1 cellular context compared by ENCODE assay signal in the genomic region with DNA sequence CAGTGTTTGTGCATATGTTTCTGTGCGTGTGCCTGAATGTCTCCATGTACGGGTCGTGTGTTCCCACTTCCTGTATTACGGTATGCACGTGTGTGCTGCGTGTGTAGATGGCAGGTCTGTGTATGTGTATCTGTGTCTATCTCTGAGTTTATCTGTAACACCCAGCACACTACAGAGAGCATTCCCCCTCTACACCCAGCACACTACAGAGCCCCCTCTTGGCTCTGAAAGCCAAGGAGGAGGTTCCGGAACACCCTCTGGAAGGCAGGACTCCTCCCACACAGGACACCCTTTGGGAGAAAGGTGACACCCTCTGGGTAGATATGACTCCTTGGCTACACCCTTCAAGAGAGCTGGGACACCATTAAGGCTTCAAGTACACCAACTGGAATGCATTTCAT.
TF ChIP-seq lines count a peak whose summit lies in the region.

No MANE protein-coding gene starts in this region.

TF ChIP-seq in K562, 482 proteins besides CTCF, POLR2A, EP300 and RAD21 (continued from another document and continues in another):
- no peak for TF ChIP-seq CC2D1A (IDR thresholded peaks at IDR 0.05)
- TF ChIP-seq CBFA2T3 (IDR thresholded peaks at IDR 0.05) = no peak; the same call in 1 of the 2 replicates
- TF ChIP-seq TAF7 (tag; IDR thresholded peaks at IDR 0.05) = no peak
- TF ChIP-seq SAP30 (IDR thresholded peaks at IDR 0.05; ENCODE audit: borderline replicate concordance, insufficient read depth, low read depth, low read length, poor library complexity, severe bottlenecking) = peak; percentile 14
- TF ChIP-seq THAP12 (CRISPR knock-in tag; IDR thresholded peaks at IDR 0.05) = no peak
- TF ChIP-seq ZNF41 (CRISPR knock-in tag; conservative IDR thresholded peaks at IDR 0.05) = no peak
- no peak for TF ChIP-seq ILK (tag; IDR thresholded peaks at IDR 0.05; ENCODE audit: borderline replicate concordance, low read depth)
- TF ChIP-seq NRF1 (conservative IDR thresholded peaks at IDR 0.05 in 1 of 2, IDR thresholded peaks at IDR 0.05 in 1 of 2) = 0 out of 4 replicates have a peak, but pooled peaks have one; percentile 13 to 26
- TF ChIP-seq GABPB1 (CRISPR knock-in tag; IDR thresholded peaks at IDR 0.05) = no peak
- no peak for TF ChIP-seq NR2F6 (CRISPR knock-in tag; IDR thresholded peaks at IDR 0.05)
- TF ChIP-seq, protein P1, sequence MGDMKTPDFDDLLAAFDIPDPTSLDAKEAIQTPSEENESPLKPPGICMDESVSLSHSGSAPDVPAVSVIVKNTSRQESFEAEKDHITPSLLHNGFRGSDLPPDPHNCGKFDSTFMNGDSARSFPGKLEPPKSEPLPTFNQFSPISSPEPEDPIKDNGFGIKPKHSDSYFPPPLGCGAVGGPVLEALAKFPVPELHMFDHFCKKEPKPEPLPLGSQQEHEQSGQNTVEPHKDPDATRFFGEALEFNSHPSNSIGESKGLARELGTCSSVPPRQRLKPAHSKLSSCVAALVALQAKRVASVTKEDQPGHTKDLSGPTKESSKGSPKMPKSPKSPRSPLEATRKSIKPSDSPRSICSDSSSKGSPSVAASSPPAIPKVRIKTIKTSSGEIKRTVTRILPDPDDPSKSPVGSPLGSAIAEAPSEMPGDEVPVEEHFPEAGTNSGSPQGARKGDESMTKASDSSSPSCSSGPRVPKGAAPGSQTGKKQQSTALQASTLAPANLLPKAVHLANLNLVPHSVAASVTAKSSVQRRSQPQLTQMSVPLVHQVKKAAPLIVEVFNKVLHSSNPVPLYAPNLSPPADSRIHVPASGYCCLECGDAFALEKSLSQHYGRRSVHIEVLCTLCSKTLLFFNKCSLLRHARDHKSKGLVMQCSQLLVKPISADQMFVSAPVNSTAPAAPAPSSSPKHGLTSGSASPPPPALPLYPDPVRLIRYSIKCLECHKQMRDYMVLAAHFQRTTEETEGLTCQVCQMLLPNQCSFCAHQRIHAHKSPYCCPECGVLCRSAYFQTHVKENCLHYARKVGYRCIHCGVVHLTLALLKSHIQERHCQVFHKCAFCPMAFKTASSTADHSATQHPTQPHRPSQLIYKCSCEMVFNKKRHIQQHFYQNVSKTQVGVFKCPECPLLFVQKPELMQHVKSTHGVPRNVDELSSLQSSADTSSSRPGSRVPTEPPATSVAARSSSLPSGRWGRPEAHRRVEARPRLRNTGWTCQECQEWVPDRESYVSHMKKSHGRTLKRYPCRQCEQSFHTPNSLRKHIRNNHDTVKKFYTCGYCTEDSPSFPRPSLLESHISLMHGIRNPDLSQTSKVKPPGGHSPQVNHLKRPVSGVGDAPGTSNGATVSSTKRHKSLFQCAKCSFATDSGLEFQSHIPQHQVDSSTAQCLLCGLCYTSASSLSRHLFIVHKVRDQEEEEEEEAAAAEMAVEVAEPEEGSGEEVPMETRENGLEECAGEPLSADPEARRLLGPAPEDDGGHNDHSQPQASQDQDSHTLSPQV (IDR thresholded peaks at IDR 0.05) = no peak
- TF ChIP-seq LARP7 (IDR thresholded peaks at IDR 0.05) = no peak
- no peak for TF ChIP-seq PRMT5 (CRISPR knock-in tag; IDR thresholded peaks at IDR 0.05)
- peak; percentile 50; the same call in 1 of the 2 replicates for TF ChIP-seq SMARCE1 (IDR thresholded peaks at IDR 0.05)
- no peak for TF ChIP-seq MXI1 (IDR thresholded peaks at IDR 0.05; ENCODE audit: low read depth, low read length)
- TF ChIP-seq, protein P2, sequence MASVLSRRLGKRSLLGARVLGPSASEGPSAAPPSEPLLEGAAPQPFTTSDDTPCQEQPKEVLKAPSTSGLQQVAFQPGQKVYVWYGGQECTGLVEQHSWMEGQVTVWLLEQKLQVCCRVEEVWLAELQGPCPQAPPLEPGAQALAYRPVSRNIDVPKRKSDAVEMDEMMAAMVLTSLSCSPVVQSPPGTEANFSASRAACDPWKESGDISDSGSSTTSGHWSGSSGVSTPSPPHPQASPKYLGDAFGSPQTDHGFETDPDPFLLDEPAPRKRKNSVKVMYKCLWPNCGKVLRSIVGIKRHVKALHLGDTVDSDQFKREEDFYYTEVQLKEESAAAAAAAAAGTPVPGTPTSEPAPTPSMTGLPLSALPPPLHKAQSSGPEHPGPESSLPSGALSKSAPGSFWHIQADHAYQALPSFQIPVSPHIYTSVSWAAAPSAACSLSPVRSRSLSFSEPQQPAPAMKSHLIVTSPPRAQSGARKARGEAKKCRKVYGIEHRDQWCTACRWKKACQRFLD (CRISPR knock-in tag; IDR thresholded peaks at IDR 0.05) = no peak
- no peak for TF ChIP-seq ZNF764 (CRISPR knock-in tag; IDR thresholded peaks at IDR 0.05; ENCODE audit: low read depth)
- peak; percentile 40; the same call in 1 of the 2 replicates for TF ChIP-seq ARID1B (IDR thresholded peaks at IDR 0.05)
- TF ChIP-seq, protein P3, sequence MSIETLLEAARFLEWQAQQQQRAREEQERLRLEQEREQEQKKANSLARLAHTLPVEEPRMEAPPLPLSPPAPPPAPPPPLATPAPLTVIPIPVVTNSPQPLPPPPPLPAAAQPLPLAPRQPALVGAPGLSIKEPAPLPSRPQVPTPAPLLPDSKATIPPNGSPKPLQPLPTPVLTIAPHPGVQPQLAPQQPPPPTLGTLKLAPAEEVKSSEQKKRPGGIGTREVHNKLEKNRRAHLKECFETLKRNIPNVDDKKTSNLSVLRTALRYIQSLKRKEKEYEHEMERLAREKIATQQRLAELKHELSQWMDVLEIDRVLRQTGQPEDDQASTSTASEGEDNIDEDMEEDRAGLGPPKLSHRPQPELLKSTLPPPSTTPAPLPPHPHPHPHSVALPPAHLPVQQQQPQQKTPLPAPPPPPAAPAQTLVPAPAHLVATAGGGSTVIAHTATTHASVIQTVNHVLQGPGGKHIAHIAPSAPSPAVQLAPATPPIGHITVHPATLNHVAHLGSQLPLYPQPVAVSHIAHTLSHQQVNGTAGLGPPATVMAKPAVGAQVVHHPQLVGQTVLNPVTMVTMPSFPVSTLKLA (conservative IDR thresholded peaks at IDR 0.05) = peak in 1 of 2 experiments; percentile 80; a peak in 3 of 4 replicates
- no peak for TF ChIP-seq PRPF4 (IDR thresholded peaks at IDR 0.05; ENCODE audit: insufficient read depth, low read depth, low read length, poor library complexity, severe bottlenecking)
- peak; percentile 57 for TF ChIP-seq ELF1 (tag; IDR thresholded peaks at IDR 0.05)
- TF ChIP-seq, protein P4, sequence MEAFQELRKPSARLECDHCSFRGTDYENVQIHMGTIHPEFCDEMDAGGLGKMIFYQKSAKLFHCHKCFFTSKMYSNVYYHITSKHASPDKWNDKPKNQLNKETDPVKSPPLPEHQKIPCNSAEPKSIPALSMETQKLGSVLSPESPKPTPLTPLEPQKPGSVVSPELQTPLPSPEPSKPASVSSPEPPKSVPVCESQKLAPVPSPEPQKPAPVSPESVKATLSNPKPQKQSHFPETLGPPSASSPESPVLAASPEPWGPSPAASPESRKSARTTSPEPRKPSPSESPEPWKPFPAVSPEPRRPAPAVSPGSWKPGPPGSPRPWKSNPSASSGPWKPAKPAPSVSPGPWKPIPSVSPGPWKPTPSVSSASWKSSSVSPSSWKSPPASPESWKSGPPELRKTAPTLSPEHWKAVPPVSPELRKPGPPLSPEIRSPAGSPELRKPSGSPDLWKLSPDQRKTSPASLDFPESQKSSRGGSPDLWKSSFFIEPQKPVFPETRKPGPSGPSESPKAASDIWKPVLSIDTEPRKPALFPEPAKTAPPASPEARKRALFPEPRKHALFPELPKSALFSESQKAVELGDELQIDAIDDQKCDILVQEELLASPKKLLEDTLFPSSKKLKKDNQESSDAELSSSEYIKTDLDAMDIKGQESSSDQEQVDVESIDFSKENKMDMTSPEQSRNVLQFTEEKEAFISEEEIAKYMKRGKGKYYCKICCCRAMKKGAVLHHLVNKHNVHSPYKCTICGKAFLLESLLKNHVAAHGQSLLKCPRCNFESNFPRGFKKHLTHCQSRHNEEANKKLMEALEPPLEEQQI (IDR thresholded peaks at IDR 0.05) = no peak
- no peak for TF ChIP-seq E2F1 (CRISPR knock-in tag; IDR thresholded peaks at IDR 0.05)
- TF ChIP-seq ZNF717 (CRISPR knock-in tag; IDR thresholded peaks at IDR 0.05) = no peak
- no peak for TF ChIP-seq HNRNPLL (IDR thresholded peaks at IDR 0.05; ENCODE audit: low read depth, low read length, poor library complexity, severe bottlenecking)
- peak; percentile 37; the same call in 1 of the 2 replicates for TF ChIP-seq CTBP1 (IDR thresholded peaks at IDR 0.05; ENCODE audit: borderline replicate concordance)
- TF ChIP-seq, protein P5, sequence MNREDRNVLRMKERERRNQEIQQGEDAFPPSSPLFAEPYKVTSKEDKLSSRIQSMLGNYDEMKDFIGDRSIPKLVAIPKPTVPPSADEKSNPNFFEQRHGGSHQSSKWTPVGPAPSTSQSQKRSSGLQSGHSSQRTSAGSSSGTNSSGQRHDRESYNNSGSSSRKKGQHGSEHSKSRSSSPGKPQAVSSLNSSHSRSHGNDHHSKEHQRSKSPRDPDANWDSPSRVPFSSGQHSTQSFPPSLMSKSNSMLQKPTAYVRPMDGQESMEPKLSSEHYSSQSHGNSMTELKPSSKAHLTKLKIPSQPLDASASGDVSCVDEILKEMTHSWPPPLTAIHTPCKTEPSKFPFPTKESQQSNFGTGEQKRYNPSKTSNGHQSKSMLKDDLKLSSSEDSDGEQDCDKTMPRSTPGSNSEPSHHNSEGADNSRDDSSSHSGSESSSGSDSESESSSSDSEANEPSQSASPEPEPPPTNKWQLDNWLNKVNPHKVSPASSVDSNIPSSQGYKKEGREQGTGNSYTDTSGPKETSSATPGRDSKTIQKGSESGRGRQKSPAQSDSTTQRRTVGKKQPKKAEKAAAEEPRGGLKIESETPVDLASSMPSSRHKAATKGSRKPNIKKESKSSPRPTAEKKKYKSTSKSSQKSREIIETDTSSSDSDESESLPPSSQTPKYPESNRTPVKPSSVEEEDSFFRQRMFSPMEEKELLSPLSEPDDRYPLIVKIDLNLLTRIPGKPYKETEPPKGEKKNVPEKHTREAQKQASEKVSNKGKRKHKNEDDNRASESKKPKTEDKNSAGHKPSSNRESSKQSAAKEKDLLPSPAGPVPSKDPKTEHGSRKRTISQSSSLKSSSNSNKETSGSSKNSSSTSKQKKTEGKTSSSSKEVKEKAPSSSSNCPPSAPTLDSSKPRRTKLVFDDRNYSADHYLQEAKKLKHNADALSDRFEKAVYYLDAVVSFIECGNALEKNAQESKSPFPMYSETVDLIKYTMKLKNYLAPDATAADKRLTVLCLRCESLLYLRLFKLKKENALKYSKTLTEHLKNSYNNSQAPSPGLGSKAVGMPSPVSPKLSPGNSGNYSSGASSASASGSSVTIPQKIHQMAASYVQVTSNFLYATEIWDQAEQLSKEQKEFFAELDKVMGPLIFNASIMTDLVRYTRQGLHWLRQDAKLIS (CRISPR knock-in tag; IDR thresholded peaks at IDR 0.05) = no peak
- no peak for TF ChIP-seq TFAM (CRISPR knock-in tag; conservative IDR thresholded peaks at IDR 0.05)
- no peak for TF ChIP-seq HNRNPL (IDR thresholded peaks at IDR 0.05; ENCODE audit: low read depth, low read length)
- TF ChIP-seq TFE3 (CRISPR knock-in tag; IDR thresholded peaks at IDR 0.05) = no peak
- TF ChIP-seq BHLHE40 (IDR thresholded peaks at IDR 0.05; ENCODE audit: low read length) = peak; percentile 88
- TF ChIP-seq MLLT1 (IDR thresholded peaks at IDR 0.05) = no peak
- no peak for TF ChIP-seq SMC3 (conservative IDR thresholded peaks at IDR 0.05; ENCODE audit: insufficient read depth, low read depth, low read length)
- TF ChIP-seq IFI16 (CRISPR knock-in tag; IDR thresholded peaks at IDR 0.05) = no peak
- no peak for TF ChIP-seq ZNF121 (CRISPR knock-in tag; conservative IDR thresholded peaks at IDR 0.05)
- TF ChIP-seq ZNF23 (CRISPR knock-in tag; IDR thresholded peaks at IDR 0.05) = no peak
- TF ChIP-seq ZNF77 (CRISPR knock-in tag; IDR thresholded peaks at IDR 0.05) = no peak
- TF ChIP-seq SIN3B (IDR thresholded peaks at IDR 0.05; ENCODE audit: low read depth) = no peak
- TF ChIP-seq EZH2 (IDR thresholded peaks at IDR 0.05; ENCODE audit: borderline replicate concordance, low read depth, low read length) = no peak
